Comparison of ENCODE assay signal across 8 cellular contexts in genomic region chr11:3021125-3021524, GRCh38. TPM values are rescaled to one million over a fixed set of nuclear protein-coding genes. Genes with fewer than 3 reads are reported as not detected.
DNase-seq lines count a peak whose midpoint lies in the region; ATAC-seq and TF ChIP-seq lines count a peak whose summit lies in the region.

No MANE protein-coding gene starts in this region.

- H2AFZ ChIP-seq in fibroblast of lung (ENCODE audit: low read length) (no peak overlapping the region), parathyroid adenoma (no peak overlapping the region)

- H3K9me3 Mint-ChIP-seq in HFFc6: no peaks in the 10 kb centered on the region

- H3K27ac ChIP-seq in fibroblast of lung (ENCODE audit: insufficient read depth, low read length) (no peak overlapping the region), parathyroid adenoma (no peak overlapping the region)

- H3K27ac Mint-ChIP-seq in HFFc6: no peak overlapping the region

- ATAC-seq in GM18909 (IDR thresholded peaks at IDR 0.05; ENCODE audit: poor library complexity, unreplicated experiment) (no peak), HG02884 (IDR thresholded peaks at IDR 0.05; ENCODE audit: unreplicated experiment) (no peak)

- peaks cover 2% of the 10 kb centered on the region for H4K20me1 ChIP-seq in fibroblast of lung (ENCODE audit: control insufficient read depth, extremely low read depth, insufficient read depth, low read length)

- H3K4me3 Mint-ChIP-seq in HFFc6: no peak overlapping the region

- H3K27me3 ChIP-seq in fibroblast of lung (ENCODE audit: control insufficient read depth, insufficient read depth, low read length): no peaks in the 10 kb centered on the region
- H3K27me3 ChIP-seq in parathyroid adenoma (ENCODE audit: control insufficient read depth, insufficient read depth, low read length): no peaks in the 10 kb centered on the region

- TF ChIP-seq CTCF in HFFc6 (IDR thresholded peaks at IDR 0.05) (peak; percentile 74), WI38 (IDR thresholded peaks at IDR 0.05; ENCODE audit: low read depth, low read length) (0 out of 2 replicates have a peak, but pooled peaks have one; percentile 19), fibroblast of lung (conservative IDR thresholded peaks at IDR 0.05 in 1 of 2, IDR thresholded peaks at IDR 0.05 in 1 of 2; ENCODE audit: low read depth in 1 of 2, low read length in 2 of 2) (peak; percentile 30 to 53), parathyroid adenoma (IDR thresholded peaks at IDR 0.05) (peak; percentile 69)

- H3K79me2 ChIP-seq in fibroblast of lung (ENCODE audit: control insufficient read depth, insufficient read depth, low read length): no peaks in the 10 kb centered on the region
- H3K79me2 ChIP-seq in parathyroid adenoma: no peaks in the 10 kb centered on the region

- H3K4me1 ChIP-seq in fibroblast of lung (ENCODE audit: control insufficient read depth, extremely low read depth, insufficient read depth, low read length): peaks cover 8% of the 10 kb centered on the region
- peaks cover 3% of the 10 kb centered on the region for H3K4me1 ChIP-seq in parathyroid adenoma

- H3K4me1 Mint-ChIP-seq in HFFc6 (ENCODE audit: low read depth): peaks cover 24% of the 10 kb centered on the region

- H3K9me3 ChIP-seq in fibroblast of lung (ENCODE audit: control insufficient read depth, insufficient read depth, low read depth, low read length): no peaks in the 10 kb centered on the region
- no peaks in the 10 kb centered on the region for H3K9me3 ChIP-seq in parathyroid adenoma (ENCODE audit: control insufficient read depth, low read length)

- H3K4me2 ChIP-seq in fibroblast of lung (ENCODE audit: extremely low read depth, insufficient read depth, low read length) (no peak overlapping the region), parathyroid adenoma (ENCODE audit: low read length) (no peak overlapping the region)

- H3K36me3 ChIP-seq in fibroblast of lung (ENCODE audit: control insufficient read depth, insufficient read depth, low read length): peaks cover 23% of the 10 kb centered on the region
- H3K36me3 ChIP-seq in parathyroid adenoma (ENCODE audit: control insufficient read depth, insufficient read depth, low read length): no peaks in the 10 kb centered on the region

- H3K27me3 Mint-ChIP-seq in HFFc6 (ENCODE audit: insufficient read depth): no peaks in the 10 kb centered on the region

- peaks cover 42% of the 10 kb centered on the region for H3K36me3 Mint-ChIP-seq in HFFc6 (ENCODE audit: low read depth)

- no peak overlapping the region for H3K4me3 ChIP-seq in WI38 (ENCODE audit: low read depth, low read length)
- H3K4me3 ChIP-seq in fibroblast of lung (replicated peaks in 1 of 4; ENCODE audit: control extremely low read depth in 1 of 4, insufficient read depth in 1 of 4, low read depth in 3 of 4, low read length in 4 of 4): no peak overlapping the region
- H3K4me3 ChIP-seq in parathyroid adenoma (ENCODE audit: low read depth, low read length): no peak overlapping the region

- H3K9ac ChIP-seq in fibroblast of lung (ENCODE audit: insufficient read depth, low read length) (no peak overlapping the region), parathyroid adenoma (no peak overlapping the region)

- DNase-seq in NCI-H1417 (lab: John Stamatoyannopoulos, UW): peak in 2 of 3 experiments; percentile 6 to 69
- no peak for DNase-seq in NCI-H1417 treated with DMSO at 0.1 percent for 48 hours (lab: John Stamatoyannopoulos, UW)
- DNase-seq in HFFc6: peak; percentile 13
- peak; percentile 23 to 31 for DNase-seq in fibroblast of lung (ENCODE audit: low read depth in 2 of 2)

RNA-seq across cellular contexts. Expression of gene NAP1L4, which starts 29.0 kb away (rescaled TPM):
- 100 to 1,000 TPM; 109 to 140 (median 131) TPM for total RNA-seq in HFFc6 (2021; fragmentation: NEBNext Ultra II Directional; extraction: Animal tissue kit (Norgen Biotek cat#: 25700))
- 104 and 113 TPM in 2 replicates for total RNA-seq in fibroblast of lung
- polyA plus RNA-seq in fibroblast of lung: 79.5 and 95.9 TPM in 2 replicates
- polyA plus RNA-seq in fibroblast of lung (2012): 85.1 and 98.2 TPM in 2 replicates
- 56.5 and 75.5 TPM in 2 replicates for polyA minus RNA-seq in fibroblast of lung (ENCODE audit: low replicate concordance)

RNA-seq across cellular contexts. Expression of gene CARS1, which starts 36.1 kb away (rescaled TPM):
- 10 to 100 TPM; 51.2 to 64.3 (median 56.1) TPM for total RNA-seq in HFFc6 (2021; fragmentation: NEBNext Ultra II Directional; extraction: Animal tissue kit (Norgen Biotek cat#: 25700))
- total RNA-seq in fibroblast of lung: 102 and 149 TPM in 2 replicates
- 64.5 and 67.5 TPM in 2 replicates for polyA plus RNA-seq in fibroblast of lung
- 56.4 and 91.9 TPM in 2 replicates for polyA plus RNA-seq in fibroblast of lung (2012)
- 27.9 and 30.8 TPM in 2 replicates for polyA minus RNA-seq in fibroblast of lung (ENCODE audit: low replicate concordance)

Comparison
In these comparisons a context has a peak if more than half of its experiments do, and no peak if none do; other contexts are left out.
1. CTCF ChIP-seq: peak in every context shown above with its lines; median percentile 74 in HFFc6; 69 in parathyroid adenoma; 42 in fibroblast of lung; 19 in WI38.